ENCODE assay signal across 8 cellular contexts in genomic region chr5:82165740-82166530, GRCh38.
DNase-seq lines count a peak whose midpoint lies in the region; ATAC-seq and TF ChIP-seq lines count a peak whose summit lies in the region.

No MANE protein-coding gene starts in this region.

- H3K27ac ChIP-seq in DND-41 (ENCODE audit: low read length): peak overlapping the region; percentile 64

- H3K4me2 ChIP-seq in DND-41 (ENCODE audit: insufficient read depth, low read length): no peak overlapping the region

- H3K27me3 Mint-ChIP-seq in activated CD4-positive, alpha-beta memory T cell treated with anti-CD3 and anti-CD28 coated beads, Interleukin-2, amount 10 ng/mL, durations not matched to agents 7 days and 5 days: no peaks in the 10 kb centered on the region
- no peaks in the 10 kb centered on the region for H3K27me3 Mint-ChIP-seq in natural killer cell treated with Interleukin-12 subunit alpha and Interleukin-12 subunit beta and Interleukin-15 and Interleukin-18, amount 100 ng/mL, for 72 hours

- no peaks in the 10 kb centered on the region for H3K9me3 Mint-ChIP-seq in activated CD4-positive, alpha-beta memory T cell treated with anti-CD3 and anti-CD28 coated beads, Interleukin-2, amount 10 ng/mL, durations not matched to agents 7 days and 5 days
- no peaks in the 10 kb centered on the region for H3K9me3 Mint-ChIP-seq in natural killer cell treated with Interleukin-12 subunit alpha and Interleukin-12 subunit beta and Interleukin-15 and Interleukin-18, amount 100 ng/mL, for 72 hours

- no peaks in the 10 kb centered on the region for H3K36me3 Mint-ChIP-seq in activated CD4-positive, alpha-beta memory T cell treated with anti-CD3 and anti-CD28 coated beads, Interleukin-2, amount 10 ng/mL, durations not matched to agents 7 days and 5 days (ENCODE audit: low read depth)
- H3K36me3 Mint-ChIP-seq in natural killer cell treated with Interleukin-12 subunit alpha and Interleukin-12 subunit beta and Interleukin-15 and Interleukin-18, amount 100 ng/mL, for 72 hours: no peaks in the 10 kb centered on the region

- H3K4me1 Mint-ChIP-seq in activated CD4-positive, alpha-beta memory T cell treated with anti-CD3 and anti-CD28 coated beads, Interleukin-2, amount 10 ng/mL, durations not matched to agents 7 days and 5 days: no peaks in the 10 kb centered on the region
- H3K4me1 Mint-ChIP-seq in natural killer cell treated with Interleukin-12 subunit alpha and Interleukin-12 subunit beta and Interleukin-15 and Interleukin-18, amount 100 ng/mL, for 72 hours (ENCODE audit: low read depth in 2 of 2): no peaks in the 10 kb centered on the region

- 0 out of 2 replicates have a peak, but pooled peaks cover 3% of the 10 kb centered on the region for H3K79me2 ChIP-seq in DND-41 (ENCODE audit: insufficient read depth, low read length)

- H3K4me3 Mint-ChIP-seq in activated CD4-positive, alpha-beta memory T cell treated with anti-CD3 and anti-CD28 coated beads, Interleukin-2, amount 10 ng/mL, durations not matched to agents 7 days and 5 days: no peak overlapping the region
- H3K4me3 Mint-ChIP-seq in natural killer cell treated with Interleukin-12 subunit alpha and Interleukin-12 subunit beta and Interleukin-15 and Interleukin-18, amount 100 ng/mL, for 72 hours: no peak overlapping the region

- H3K27ac Mint-ChIP-seq in activated CD4-positive, alpha-beta memory T cell treated with anti-CD3 and anti-CD28 coated beads, Interleukin-2, amount 10 ng/mL, durations not matched to agents 7 days and 5 days: no peak overlapping the region
- H3K27ac Mint-ChIP-seq in natural killer cell treated with Interleukin-12 subunit alpha and Interleukin-12 subunit beta and Interleukin-15 and Interleukin-18, amount 100 ng/mL, for 72 hours: peak overlapping the region in 1 of 2 donors; percentile 61

- CTCF ChIA-PET in activated CD4-positive, alpha-beta memory T cell treated with anti-CD3 and anti-CD28 coated beads, Interleukin-2, amount 10 ng/mL, durations not matched to agents 7 days and 5 days (lab: Charles Lee): interaction anchor here (0.7 to 2.5 kb wide), 11 partner anchors 8 to 743 kb away, joined by 3 to 12 read pairs (median 4); partner anchors contain the start of gene SSBP2

- POLR2A ChIA-PET in activated CD4-positive, alpha-beta memory T cell treated with anti-CD3 and anti-CD28 coated beads, Interleukin-2, amount 10 ng/mL, durations not matched to agents 7 days and 5 days (lab: Charles Lee): interaction anchor here (0.9 to 1.3 kb wide), 2 partner anchors 195 to 314 kb away, joined by 3 to 5 read pairs; no protein-coding TSS in a partner anchor

- no peaks in the 10 kb centered on the region for H4K20me1 ChIP-seq in DND-41 (ENCODE audit: insufficient read depth, low read length)

- peaks cover 3% of the 10 kb centered on the region; the same call in 1 of the 2 replicates for H3K36me3 ChIP-seq in DND-41 (ENCODE audit: insufficient read depth, low read length)

- DNase-seq in DND-41 (peak; percentile 71), NCI-H526 (lab: John Stamatoyannopoulos, UW) (peak; percentile 17 to 63), fibroblast of the aortic adventitia (ENCODE audit: low read depth) (peak; percentile 96), 8988T (no peak)
- peak; percentile 31 for DNase-seq in activated CD4-positive, alpha-beta memory T cell treated with anti-CD3 and anti-CD28 coated beads, Interleukin-2, amount 10 ng/mL, durations not matched to agents 7 days and 5 days
- DNase-seq in natural killer cell treated with Interleukin-12 subunit alpha and Interleukin-12 subunit beta and Interleukin-15 and Interleukin-18, amount 100 ng/mL, for 72 hours (ENCODE audit: low spot score): no peak

- no peaks in the 10 kb centered on the region for H3K27me3 ChIP-seq in DND-41 (ENCODE audit: insufficient read depth, low read length, poor library complexity)

- H3K4me3 ChIP-seq in DND-41 (ENCODE audit: low read depth in 1 of 2, low read length in 2 of 2) (no peak overlapping the region), fibroblast of the aortic adventitia (ENCODE audit: low read depth, low read length) (no peak overlapping the region)

- peak overlapping the region; percentile 29; the same call in 1 of the 2 replicates for H2AFZ ChIP-seq in DND-41 (ENCODE audit: low read depth, low read length)

- TF ChIP-seq CTCF in DND-41 (IDR thresholded peaks at IDR 0.05; ENCODE audit: borderline replicate concordance, extremely low read depth, low read length, poor library complexity, severe bottlenecking): peak; percentile 90
- TF ChIP-seq CTCF in fibroblast of the aortic adventitia (IDR thresholded peaks at IDR 0.05; ENCODE audit: insufficient read depth, low read length): peak; percentile 74

- no peaks in the 10 kb centered on the region for H3K9me3 ChIP-seq in DND-41 (ENCODE audit: insufficient read depth, low read length, severe bottlenecking)

- ATAC-seq in DND-41 (ENCODE audit: insufficient read depth, low read depth) (peak; percentile 100), GM19468 (IDR thresholded peaks at IDR 0.05; ENCODE audit: extremely low read depth, unreplicated experiment) (peak; percentile 89), HG03521 (IDR thresholded peaks at IDR 0.05; ENCODE audit: unreplicated experiment) (peak; percentile 92)
- peak; percentile 68 to 69 for ATAC-seq in natural killer cell treated with Interleukin-12 subunit alpha and Interleukin-12 subunit beta and Interleukin-15 and Interleukin-18, amount 100 ng/mL, for 72 hours

- H3K4me1 ChIP-seq in DND-41 (ENCODE audit: insufficient read depth, low read length): peaks cover 23% of the 10 kb centered on the region

- peak overlapping the region; percentile 14; the same call in 1 of the 2 replicates for H3K9ac ChIP-seq in DND-41 (ENCODE audit: low read depth, low read length)

Comparison
In these comparisons a context has a peak if more than half of its experiments do, and no peak if none do; other contexts are left out.
1. DNase-seq: peak in DND-41 (single experiment), NCI-H526 (2 of 2), activated CD4-positive, alpha-beta memory T cell treated with anti-CD3 and anti-CD28 coated beads, Interleukin-2, amount 10 ng/mL, durations not matched to agents 7 days and 5 days (single experiment) and fibroblast of the aortic adventitia (single experiment); none in natural killer cell treated with Interleukin-12 subunit alpha and Interleukin-12 subunit beta and Interleukin-15 and Interleukin-18, amount 100 ng/mL, for 72 hours (single experiment) and 8988T (single experiment).
2. Peak in every context shown above with its lines, with median percentiles within 50 percentile points of each other: ATAC-seq.